Comparison of ENCODE assay signal across 8 cellular contexts in the genomic region with DNA sequence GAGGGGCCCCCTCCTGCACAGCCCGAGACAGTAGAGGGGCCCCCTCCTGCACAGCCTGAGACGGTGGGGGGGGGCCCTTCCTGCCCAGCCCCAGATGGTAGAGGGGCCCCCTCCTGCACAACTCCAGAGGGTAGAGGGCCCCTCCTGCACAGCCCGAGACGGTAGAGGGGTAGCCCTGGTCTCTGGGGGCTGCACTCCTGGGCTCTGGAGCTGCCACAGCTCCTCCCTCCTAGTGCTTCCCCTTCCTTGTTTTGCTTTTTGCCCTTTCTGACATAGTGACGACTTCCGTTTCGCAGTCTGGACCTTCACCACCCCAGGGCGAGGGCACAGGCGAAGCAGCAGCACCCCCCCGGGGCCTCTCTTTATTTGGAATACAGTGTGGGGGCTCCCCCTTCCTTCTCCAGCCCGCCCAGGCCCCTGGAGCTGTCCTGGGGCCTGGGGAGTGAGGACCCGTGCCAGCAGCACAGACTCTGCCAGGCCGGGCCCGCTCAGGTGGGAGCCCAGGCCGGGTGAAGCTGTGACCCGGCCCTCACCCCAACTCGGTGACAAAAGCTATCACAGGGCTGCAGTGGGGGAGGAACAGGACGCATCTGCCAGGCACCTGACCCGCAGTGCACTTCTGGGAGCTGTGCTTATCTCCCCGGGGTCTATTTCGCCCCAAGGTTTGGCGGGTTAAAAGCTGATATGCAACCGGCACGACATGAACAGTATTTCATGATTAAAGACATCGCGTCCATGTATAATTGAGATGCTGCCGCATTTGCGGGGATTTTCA. TPM values are rescaled to one million over a fixed set of nuclear protein-coding genes. Genes with fewer than 3 reads are reported as not detected.
A peak's percentile ranks its signal among the peaks of the same experiment; 100 is the strongest.
DNase-seq lines count a peak whose midpoint lies in the region; ATAC-seq and TF ChIP-seq lines count a peak whose summit lies in the region.

No MANE protein-coding gene starts in this region.

- H3K4me3 ChIP-seq in WERI-Rb-1 (ENCODE audit: low read depth, low read length), result peak overlapping the region; percentile 82
- H3K4me3 ChIP-seq in breast epithelium, result peak overlapping the region; percentile 62 to 82 (median 76)

- TF ChIP-seq CTCF in WERI-Rb-1 (IDR thresholded peaks at IDR 0.05; ENCODE audit: low read depth, low read length), result no peak
- no peak for TF ChIP-seq CTCF in breast epithelium (IDR thresholded peaks at IDR 0.05)

- intact Hi-C loops in breast epithelium (cut with DNase I; ENCODE audit: low total_unique reads), result no loop called here

- peak overlapping the region; percentile 88 for H3K27ac ChIP-seq in WERI-Rb-1
- peak overlapping the region; percentile 98 for H3K27ac ChIP-seq in breast epithelium

- peak; percentile 45 for TF ChIP-seq POLR2A in breast epithelium (IDR thresholded peaks at IDR 0.05)

- ATAC-seq in GM21390 (IDR thresholded peaks at IDR 0.05; ENCODE audit: unreplicated experiment) (peak; percentile 38), HG02870 (IDR thresholded peaks at IDR 0.05; ENCODE audit: unreplicated experiment) (no peak)

- H3K36me3 ChIP-seq in WERI-Rb-1 (no peaks in the 10 kb centered on the region), breast epithelium (no peaks in the 10 kb centered on the region)

- peaks cover 0 to 22% of the 10 kb centered on the region in 2 donors for H3K4me1 ChIP-seq in breast epithelium

- H3K27me3 ChIP-seq in WERI-Rb-1 (ENCODE audit: insufficient read depth, low read depth, severe bottlenecking), result no peaks in the 10 kb centered on the region
- no peaks in the 10 kb centered on the region for H3K27me3 ChIP-seq in breast epithelium

- peak; percentile 6 for DNase-seq in COR-L47 (lab: John Stamatoyannopoulos, UW)
- DNase-seq in LHCN-M2 (ENCODE audit: low read depth), result peak; percentile 49
- DNase-seq in WERI-Rb-1, result peak; percentile 59
- peak in 1 of 2 donors; percentile 69 for DNase-seq in breast epithelium (ENCODE audit: low spot score in 2 of 2)
- peak; percentile 49 for DNase-seq in iPS-NIHi7 (ENCODE audit: extremely low spot score)
- DNase-seq in stimulated activated CD4-positive, alpha-beta T cell treated with anti-CD3 and anti-CD28 coated beads, Interleukin-12 subunit alpha, Interleukin-12 subunit beta, amount 100 ng/mL, for 24 hours (ENCODE audit: low read depth in 2 of 2), result peak; percentile 47 to 52

- H3K9me3 ChIP-seq in WERI-Rb-1 (ENCODE audit: severe bottlenecking) (no peaks in the 10 kb centered on the region), breast epithelium (no peaks in the 10 kb centered on the region)

RNA-seq across cellular contexts. Expression of a gene that starts 1.1 kb away (rescaled TPM):
- total RNA-seq in LHCN-M2 (2014; rRNA removed) (39.6 and 40.7 TPM in 2 replicates), breast epithelium (10 to 100 TPM in 2 of 3 donors, 1 to 10 TPM in 1; 4.8 to 15.8 (median 14.4) TPM)
- 31.1 TPM for polyA plus RNA-seq in LHCN-M2 (2012)

RNA-seq across cellular contexts. Expression of a gene that starts 29.3 kb away (rescaled TPM):
- total RNA-seq in LHCN-M2 (2014; rRNA removed) (13.1 TPM in 2 replicates), breast epithelium (10 to 100 TPM; 55.8 to 75.8 (median 67.8) TPM)
- 8.9 TPM for polyA plus RNA-seq in LHCN-M2 (2012)

RNA-seq across cellular contexts. Expression of a gene that starts 47.3 kb away (rescaled TPM):
- total RNA-seq in LHCN-M2 (2014; rRNA removed), result not detected in 2 replicates
- not detected for polyA plus RNA-seq in LHCN-M2 (2012)
- 10 to 100 TPM in 1 of 3 donors, 1 to 10 TPM in 1, not detected in 1; 9.2 to 12.7 TPM for total RNA-seq in breast epithelium

RNA-seq across cellular contexts. Expression of a gene that starts 55.4 kb away (rescaled TPM):
- total RNA-seq in LHCN-M2 (2014; rRNA removed) (not detected in 2 replicates), breast epithelium (not detected)
- polyA plus RNA-seq in LHCN-M2 (2012), result not detected

RNA-seq across cellular contexts. Expression of a gene that starts 59.1 kb away (rescaled TPM):
- 22.4 and 30.0 TPM in 2 replicates for total RNA-seq in LHCN-M2 (2014; rRNA removed)
- polyA plus RNA-seq in LHCN-M2 (2012), result 13.9 TPM
- 10 to 100 TPM; 16.5 to 32.8 (median 31.3) TPM for total RNA-seq in breast epithelium
